In genomic region chr9:120873512-120873911, GRCh38 we compare ENCODE assay signal across 10 cellular contexts. TPM values are rescaled to one million over a fixed set of nuclear protein-coding genes. Genes with fewer than 3 reads are reported as not detected.
DNase-seq lines count a peak whose midpoint lies in the region; ATAC-seq and TF ChIP-seq lines count a peak whose summit lies in the region.
"Had no signal": no experiment of that assay in that cellular context is flagged by ENCODE, and none has a peak within 500 bp of the region (broad histone marks: within the 10 kb centered on the region; RNA-seq: fewer than 3 reads in every experiment).

No MANE protein-coding gene starts in this region.

- H3K27ac Mint-ChIP-seq in activated naive CD4-positive, alpha-beta T cell treated with anti-CD3 and anti-CD28 coated beads, Interleukin-2, amount 10 ng/mL, durations not matched to agents 7 days and 5 days = peak overlapping the region; percentile 95
- H3K27ac Mint-ChIP-seq in endothelial cell (ENCODE audit: unreplicated experiment) = peak overlapping the region; percentile 38
- H3K27ac Mint-ChIP-seq in stimulated activated naive CD8-positive, alpha-beta T cell treated with anti-CD3 and anti-CD28 coated beads, Interleukin-15, amount 100 ng/mL, for 72 hours = no peak overlapping the region

- intact Hi-C loops in PC-3 (cut with micrococcal nuclease) = no loop called here

- peaks cover 30% of the 10 kb centered on the region for H3K79me2 ChIP-seq in PC-3 (ENCODE audit: low read length)

- H3K9me3 Mint-ChIP-seq in activated naive CD4-positive, alpha-beta T cell treated with anti-CD3 and anti-CD28 coated beads, Interleukin-2, amount 10 ng/mL, durations not matched to agents 7 days and 5 days = no peaks in the 10 kb centered on the region
- no peaks in the 10 kb centered on the region for H3K9me3 Mint-ChIP-seq in endothelial cell (ENCODE audit: unreplicated experiment)
- no peaks in the 10 kb centered on the region for H3K9me3 Mint-ChIP-seq in stimulated activated naive CD8-positive, alpha-beta T cell treated with anti-CD3 and anti-CD28 coated beads, Interleukin-15, amount 100 ng/mL, for 72 hours

- H3K9me3 ChIP-seq in PC-3 (ENCODE audit: low read length) = no peaks in the 10 kb centered on the region

- peaks cover 46% of the 10 kb centered on the region for H3K4me1 ChIP-seq in PC-3 (ENCODE audit: insufficient read depth, low read length)

- H3K9me2 ChIP-seq in PC-3 (replicated peaks; ENCODE audit: low read length) = no peaks in the 10 kb centered on the region

- H3K27me3 ChIP-seq in PC-3 (ENCODE audit: low read length) = no peaks in the 10 kb centered on the region

- H2AFZ ChIP-seq in PC-3 (ENCODE audit: low read length) = no peak overlapping the region

- H3K4me1 Mint-ChIP-seq in activated naive CD4-positive, alpha-beta T cell treated with anti-CD3 and anti-CD28 coated beads, Interleukin-2, amount 10 ng/mL, durations not matched to agents 7 days and 5 days = peaks cover 77% of the 10 kb centered on the region
- H3K4me1 Mint-ChIP-seq in endothelial cell (ENCODE audit: unreplicated experiment) = peaks cover 4% of the 10 kb centered on the region
- peaks cover 84% of the 10 kb centered on the region for H3K4me1 Mint-ChIP-seq in stimulated activated naive CD8-positive, alpha-beta T cell treated with anti-CD3 and anti-CD28 coated beads, Interleukin-15, amount 100 ng/mL, for 72 hours

- H4K20me1 ChIP-seq in PC-3 (ENCODE audit: low read length) = no peaks in the 10 kb centered on the region

- H3K4me2 ChIP-seq in PC-3 (ENCODE audit: low read length) = peak overlapping the region; percentile 47

- H3K4me3 ChIP-seq in PC-3 (ENCODE audit: low read length) (no peak overlapping the region), foreskin fibroblast (ENCODE audit: low read depth in 1 of 2, low read length in 2 of 2) (no peak overlapping the region)

- DNase-seq in activated naive CD4-positive, alpha-beta T cell treated with anti-CD3 and anti-CD28 coated beads, Interleukin-2, amount 10 ng/mL, durations not matched to agents 7 days and 5 days = no peak
- DNase-seq in activated naive CD4-positive, alpha-beta T cell treated with Interleukin-2 at 50 U/mL for 16 hours = no peak
- DNase-seq in PC-3 = peak; percentile 90
- no peak for DNase-seq in endothelial cell (ENCODE audit: low spot score)
- no peak for DNase-seq in stimulated activated naive CD8-positive, alpha-beta T cell treated with anti-CD3 and anti-CD28 coated beads, Interleukin-15, amount 100 ng/mL, for 72 hours
- DNase-seq in foreskin fibroblast = no peak
- no peak for DNase-seq in DMS79 treated with DMSO at 0.1 percent for 48 hours (lab: John Stamatoyannopoulos, UW)
- DNase-seq: amygdala, NCI-H1436 had no signal

- no peak for TF ChIP-seq CTCF in PC-3 (conservative IDR thresholded peaks at IDR 0.05; ENCODE audit: low read depth, low read length)
- no peak for TF ChIP-seq CTCF in endothelial cell (IDR thresholded peaks at IDR 0.05; ENCODE audit: unreplicated experiment)
- TF ChIP-seq CTCF in foreskin fibroblast (IDR thresholded peaks at IDR 0.05; ENCODE audit: low read depth, low read length) = no peak

- no peaks in the 10 kb centered on the region for H3K27me3 Mint-ChIP-seq in activated naive CD4-positive, alpha-beta T cell treated with anti-CD3 and anti-CD28 coated beads, Interleukin-2, amount 10 ng/mL, durations not matched to agents 7 days and 5 days
- H3K27me3 Mint-ChIP-seq in endothelial cell (ENCODE audit: unreplicated experiment) = peaks cover 17% of the 10 kb centered on the region
- H3K27me3 Mint-ChIP-seq in stimulated activated naive CD8-positive, alpha-beta T cell treated with anti-CD3 and anti-CD28 coated beads, Interleukin-15, amount 100 ng/mL, for 72 hours = no peaks in the 10 kb centered on the region

- peaks cover 20% of the 10 kb centered on the region for H3K36me3 ChIP-seq in PC-3 (ENCODE audit: low read depth, low read length)

- peak; percentile 12 for ATAC-seq in PC-3
- ATAC-seq in stimulated activated naive CD8-positive, alpha-beta T cell treated with anti-CD3 and anti-CD28 coated beads, Interleukin-15, amount 100 ng/mL, for 72 hours = no peak
- no peak for ATAC-seq in GM19452 (IDR thresholded peaks at IDR 0.05; ENCODE audit: unreplicated experiment)

- peak overlapping the region; percentile 80 for H3K4me3 Mint-ChIP-seq in activated naive CD4-positive, alpha-beta T cell treated with anti-CD3 and anti-CD28 coated beads, Interleukin-2, amount 10 ng/mL, durations not matched to agents 7 days and 5 days
- no peak overlapping the region for H3K4me3 Mint-ChIP-seq in endothelial cell (ENCODE audit: unreplicated experiment)
- peak overlapping the region; percentile 84 to 88 for H3K4me3 Mint-ChIP-seq in stimulated activated naive CD8-positive, alpha-beta T cell treated with anti-CD3 and anti-CD28 coated beads, Interleukin-15, amount 100 ng/mL, for 72 hours

- CTCF ChIA-PET in activated naive CD4-positive, alpha-beta T cell treated with anti-CD3 and anti-CD28 coated beads, Interleukin-2, amount 10 ng/mL, durations not matched to agents 7 days and 5 days (lab: Charles Lee) = interaction anchor here (0.9 to 11.3 kb wide), 10 partner anchors 19 to 117 kb away, joined by 3 to 83 read pairs (median 5); no protein-coding TSS in a partner anchor
- CTCF ChIA-PET in PC-3 (lab: Charles Lee) = no interaction called here

- H3K36me3 Mint-ChIP-seq in activated naive CD4-positive, alpha-beta T cell treated with anti-CD3 and anti-CD28 coated beads, Interleukin-2, amount 10 ng/mL, durations not matched to agents 7 days and 5 days = peaks cover 67% of the 10 kb centered on the region
- H3K36me3 Mint-ChIP-seq in endothelial cell (ENCODE audit: low read depth, unreplicated experiment) = peaks cover 8% of the 10 kb centered on the region

- H3K9ac ChIP-seq in PC-3 (ENCODE audit: low read length) = no peak overlapping the region

- no peaks in the 10 kb centered on the region for H3F3A ChIP-seq in PC-3 (ENCODE audit: low read length, unreplicated experiment)

- no TSS peak for BruUV-seq in PC-3 (replicated peaks; lab: Mats Ljungman, UMichigan)

- POLR2A ChIA-PET in PC-3 (lab: Charles Lee; ENCODE audit: unreplicated experiment) = interaction anchor here (0.5 kb wide), 1 partner anchor 10 kb away, joined by 8 read pairs; no protein-coding TSS in a partner anchor

- peak overlapping the region; percentile 28 for H3K27ac ChIP-seq in PC-3 (ENCODE audit: low read length)

RNA-seq across cellular contexts. Expression of gene PHF19, which starts 3.5 kb away (rescaled TPM):
- total RNA-seq in PC-3 (2014; rRNA removed) (101 and 104 TPM in 2 replicates), endothelial cell (ENCODE audit: unreplicated experiment) (10.0 TPM)

RNA-seq across cellular contexts. Expression of gene PSMD5, which starts 30.8 kb away (rescaled TPM):
- total RNA-seq in PC-3 (2014; rRNA removed) (19.1 and 23.4 TPM in 2 replicates), endothelial cell (ENCODE audit: unreplicated experiment) (42.9 TPM)

RNA-seq across cellular contexts. Expression of gene TRAF1, which starts 53.1 kb away (rescaled TPM):
- 0.15 and 0.29 TPM in 2 replicates for total RNA-seq in PC-3 (2014; rRNA removed)
- 1.4 TPM for total RNA-seq in endothelial cell (ENCODE audit: unreplicated experiment)

Comparison
In these comparisons a context has a peak if more than half of its experiments do, and no peak if none do; other contexts are left out.
1. H3K27ac Mint-ChIP-seq: peak in activated naive CD4-positive, alpha-beta T cell treated with anti-CD3 and anti-CD28 coated beads, Interleukin-2, amount 10 ng/mL, durations not matched to agents 7 days and 5 days (single experiment) and endothelial cell (single experiment); none in stimulated activated naive CD8-positive, alpha-beta T cell treated with anti-CD3 and anti-CD28 coated beads, Interleukin-15, amount 100 ng/mL, for 72 hours (0 of 2).